Comparison of ENCODE assay signal across 33 cellular contexts in genomic region chr10:57823398-57823797, GRCh38.
"Had no signal": no experiment of that assay in that cellular context is flagged by ENCODE, and none has a peak within 500 bp of the region (broad histone marks: within the 10 kb centered on the region; RNA-seq: fewer than 3 reads in every experiment).

No MANE protein-coding gene starts in this region.

- H3K27me3 ChIP-seq: adrenal gland, body of pancreas, brain microvascular endothelial cell, breast epithelium had no signal

- ATAC-seq: activated CD8-positive, alpha-beta T cell treated with anti-CD3 and anti-CD28 coated beads for 36 hours; activated naive CD4-positive, alpha-beta T cell treated with anti-CD3 and anti-CD28 coated beads, Interleukin-2, amount 50 U/mL, for 72 hours; activated T-cell treated with anti-CD3 and anti-CD28 coated beads, Interleukin-2, amount 50 U/mL, for 4 hours; activated T-cell treated with anti-CD3 and anti-CD28 coated beads, Interleukin-2, amount 50 U/mL, for 72 hours; activated T-helper 17 cell treated with anti-CD3 and anti-CD28 coated beads, Interleukin-2, amount 50 U/mL, for 72 hours; body of pancreas had no signal

- DNase-seq: activated B cell treated with CpG ODN at 0.5 μM for 24 hours; activated CD4-positive, alpha-beta memory T cell treated with anti-CD3 and anti-CD28 coated beads for 36 hours; activated CD4-positive, alpha-beta T cell treated with anti-CD3 and anti-CD28 coated beads for 4 hours; activated CD4-positive, alpha-beta T cell treated with anti-CD3 and anti-CD28 coated beads, Interleukin-2, amount 10 ng/mL, durations not matched to agents 24 days and 14 days; activated CD4-positive, alpha-beta T cell treated with anti-CD3 and anti-CD28 coated beads, Interleukin-2, amount 50 U/mL, for 1 hour; activated CD4-positive, alpha-beta T cell treated with anti-CD3 and anti-CD28 coated beads, Interleukin-2, amount 50 U/mL, for 4 hours; activated CD4-positive, CD25-positive, alpha-beta regulatory T cell treated with anti-CD3 and anti-CD28 coated beads, Interleukin-2, amount 50 U/mL, for 72 hours; activated CD8-positive, alpha-beta memory T cell treated with anti-CD3 and anti-CD28 coated beads, Interleukin-2, amount 50 U/mL, for 4 hours; activated CD8-positive, alpha-beta T cell treated with anti-CD3 and anti-CD28 coated beads for 36 hours; activated effector memory CD4-positive, alpha-beta T cell treated with anti-CD3 and anti-CD28 coated beads, Interleukin-2, amount 50 U/mL, for 16 hours; activated gamma-delta T cell treated with Interleukin-2 at 50 U/mL for 16 hours; activated naive CD4-positive, alpha-beta T cell; activated naive CD4-positive, alpha-beta T cell treated with anti-CD3 and anti-CD28 coated beads for 36 hours; activated naive CD4-positive, alpha-beta T cell treated with anti-CD3 and anti-CD28 coated beads, Interleukin-2, amount 50 U/mL, for 16 hours; activated naive CD8-positive, alpha-beta T cell treated with anti-CD3 and anti-CD28 coated beads for 36 hours; activated T-cell treated with anti-CD3 and anti-CD28 coated beads for 4 hours; activated T-cell treated with anti-CD3 and anti-CD28 coated beads, Interleukin-2, amount 50 U/mL, for 1 hour; activated T-cell treated with anti-CD3 and anti-CD28 coated beads, Interleukin-2, amount 50 U/mL, for 4 hours; activated T-cell treated with anti-CD3 and anti-CD28 coated beads, Interleukin-2, amount 50 U/mL, for 72 hours; adrenal gland; amniotic stem cell; aorta; body of pancreas; brain microvascular endothelial cell; central memory CD4-positive, alpha-beta T cell; T-helper 2 cell; T-helper 9 cell had no signal

- FAIRE-seq: astrocyte, TTC549 had no signal

- H3K36me3 ChIP-seq: adrenal gland, brain microvascular endothelial cell, breast epithelium had no signal

- H3K9me3 ChIP-seq: body of pancreas, breast epithelium had no signal

- H3K27ac ChIP-seq: adrenal gland, body of pancreas, brain microvascular endothelial cell, breast epithelium, VCaP had no signal

- H3K4me3 ChIP-seq: adrenal gland, body of pancreas, breast epithelium had no signal

- H3K4me1 ChIP-seq: adrenal gland, body of pancreas, breast epithelium had no signal
